1 cellular context compared by ENCODE assay signal in the genomic region with DNA sequence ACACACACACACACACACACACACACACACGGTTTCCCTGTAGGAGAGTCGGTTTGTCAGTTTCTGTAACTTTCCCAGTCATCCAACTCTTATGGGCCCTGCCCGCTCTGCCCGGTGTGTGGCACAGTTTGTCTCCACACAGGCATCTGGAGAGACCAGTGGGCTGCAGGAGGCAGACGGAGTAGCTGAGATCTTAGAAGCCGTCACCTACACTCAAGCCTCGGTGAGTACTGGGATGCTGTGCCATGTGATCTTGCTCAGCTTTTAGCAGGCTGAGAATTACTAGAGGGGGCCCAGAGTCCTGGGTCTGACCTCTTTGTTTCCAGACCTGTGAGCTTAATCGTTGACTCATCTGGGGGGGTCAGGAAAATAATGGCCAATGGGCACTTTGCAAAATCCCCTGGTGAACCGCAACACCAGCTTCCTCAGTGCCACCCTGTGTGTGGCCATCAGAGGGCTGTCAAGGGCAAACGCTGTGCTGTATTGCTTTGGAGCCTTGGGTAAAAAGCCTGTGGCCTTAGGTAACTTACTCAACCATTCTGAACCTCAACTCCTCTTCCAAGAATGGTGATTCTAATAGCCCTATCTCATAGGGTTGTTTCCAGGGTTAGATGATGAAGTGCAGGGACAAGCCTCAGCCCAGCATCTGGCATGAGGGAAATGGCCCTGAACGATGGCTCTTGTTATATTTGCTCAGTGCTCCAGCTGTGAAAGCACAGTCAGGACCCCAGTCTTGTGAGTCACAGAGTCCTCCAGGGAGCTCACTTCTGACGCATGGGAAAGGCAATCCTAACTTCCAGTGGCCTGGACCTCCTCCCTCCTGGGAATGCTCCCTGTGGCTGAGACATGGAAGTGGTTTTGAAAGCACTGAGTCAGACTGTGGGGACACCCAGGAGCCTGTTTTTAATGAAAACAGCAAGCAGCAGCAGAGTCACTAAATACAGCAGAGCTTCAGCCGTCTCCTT.
TF ChIP-seq lines count a peak whose summit lies in the region.

No MANE protein-coding gene starts in this region.

TF ChIP-seq in HCT116, 20 proteins besides CTCF, POLR2A, EP300 and RAD21 (continued from another document):
- no peak for TF ChIP-seq ELF1 (IDR thresholded peaks at IDR 0.05; ENCODE audit: borderline replicate concordance, low read depth)
